Comparison of ENCODE assay signal across 16 cellular contexts in genomic region chr1:19220080-19220846, GRCh38. TPM values are rescaled to one million over a fixed set of nuclear protein-coding genes. Genes with fewer than 3 reads are reported as not detected.
A peak's percentile ranks its signal among the peaks of the same experiment; 100 is the strongest.
DNase-seq lines count a peak whose midpoint lies in the region; ATAC-seq and TF ChIP-seq lines count a peak whose summit lies in the region.
"Had no signal": no experiment of that assay in that cellular context is flagged by ENCODE, and none has a peak within 500 bp of the region (broad histone marks: within the 10 kb centered on the region; RNA-seq: fewer than 3 reads in every experiment).

No MANE protein-coding gene starts in this region.

- H3K27me3 Mint-ChIP-seq in HFFc6 (ENCODE audit: insufficient read depth) (peaks cover 2% of the 10 kb centered on the region), endothelial cell (ENCODE audit: unreplicated experiment) (peaks cover 5% of the 10 kb centered on the region)

- H3K4me3 Mint-ChIP-seq in HFFc6: no peak overlapping the region
- H3K4me3 Mint-ChIP-seq in endothelial cell (ENCODE audit: unreplicated experiment): peak overlapping the region; percentile 22
- H3K4me3 Mint-ChIP-seq in stimulated activated effector memory CD8-positive, alpha-beta T cell treated with anti-CD3 and anti-CD28 coated beads, Interleukin-12 subunit alpha, Interleukin-12 subunit beta, amount 100 ng/mL, for 72 hours: no peak overlapping the region

- H3K4me1 Mint-ChIP-seq in HFFc6 (ENCODE audit: low read depth) (peaks cover 22% of the 10 kb centered on the region), endothelial cell (ENCODE audit: unreplicated experiment) (no peaks in the 10 kb centered on the region)
- peaks cover 18% of the 10 kb centered on the region for H3K4me1 Mint-ChIP-seq in stimulated activated effector memory CD8-positive, alpha-beta T cell treated with anti-CD3 and anti-CD28 coated beads, Interleukin-12 subunit alpha, Interleukin-12 subunit beta, amount 100 ng/mL, for 72 hours

- no peak for DNase-seq in activated naive CD4-positive, alpha-beta T cell treated with anti-CD3 and anti-CD28 coated beads, Interleukin-2, amount 50 U/mL, for 72 hours (ENCODE audit: low spot score in 2 of 2)
- DNase-seq in activated naive CD4-positive, alpha-beta T cell (lab: John Stamatoyannopoulos, UW): no peak
- DNase-seq in HFFc6 (no peak), endothelial cell (ENCODE audit: low spot score) (no peak), NCI-H748 treated with DMSO at 0.1 percent for 48 hours (lab: John Stamatoyannopoulos, UW) (no peak), NCI-H2196 (lab: John Stamatoyannopoulos, UW; ENCODE audit: unreplicated experiment) (no peak)
- DNase-seq in stimulated activated effector memory CD8-positive, alpha-beta T cell treated with anti-CD3 and anti-CD28 coated beads, Interleukin-12 subunit alpha, Interleukin-12 subunit beta, amount 100 ng/mL, for 72 hours (ENCODE audit: low spot score in 2 of 2): no peak
- DNase-seq: activated effector memory CD4-positive, alpha-beta T cell treated with Interleukin-2 at 50 U/mL for 16 hours; brain microvascular endothelial cell; effector CD4-positive, alpha-beta T cell; Karpas-422; lower lobe of right lung; NCI-H1436 treated with DMSO at 0.1 percent for 48 hours; NCI-H526 treated with DMSO at 0.1 percent for 48 hours; Peyer's patch had no signal

- no peaks in the 10 kb centered on the region for H3K9me3 Mint-ChIP-seq in activated naive CD4-positive, alpha-beta T cell treated with anti-CD3 and anti-CD28 coated beads, Interleukin-2, amount 50 U/mL, for 72 hours
- no peaks in the 10 kb centered on the region for H3K9me3 Mint-ChIP-seq in HFFc6
- no peaks in the 10 kb centered on the region for H3K9me3 Mint-ChIP-seq in endothelial cell (ENCODE audit: unreplicated experiment)
- no peaks in the 10 kb centered on the region for H3K9me3 Mint-ChIP-seq in stimulated activated effector memory CD8-positive, alpha-beta T cell treated with anti-CD3 and anti-CD28 coated beads, Interleukin-12 subunit alpha, Interleukin-12 subunit beta, amount 100 ng/mL, for 72 hours

- peak in 1 of 2 donors; percentile 50 for ATAC-seq in activated naive CD4-positive, alpha-beta T cell treated with anti-CD3 and anti-CD28 coated beads, Interleukin-2, amount 50 U/mL, for 72 hours
- ATAC-seq in stimulated activated effector memory CD8-positive, alpha-beta T cell treated with anti-CD3 and anti-CD28 coated beads, Interleukin-12 subunit alpha, Interleukin-12 subunit beta, amount 100 ng/mL, for 72 hours: no peak
- no peak for ATAC-seq in GM18909 (IDR thresholded peaks at IDR 0.05; ENCODE audit: poor library complexity, unreplicated experiment)

- peak overlapping the region; percentile 36 to 91 for H3K27ac Mint-ChIP-seq in activated naive CD4-positive, alpha-beta T cell treated with anti-CD3 and anti-CD28 coated beads, Interleukin-2, amount 50 U/mL, for 72 hours
- peak overlapping the region; percentile 44; the same call in 1 of the 2 replicates for H3K27ac Mint-ChIP-seq in HFFc6
- H3K27ac Mint-ChIP-seq in endothelial cell (ENCODE audit: unreplicated experiment): peak overlapping the region; percentile 53
- peak overlapping the region; percentile 72 for H3K27ac Mint-ChIP-seq in stimulated activated effector memory CD8-positive, alpha-beta T cell treated with anti-CD3 and anti-CD28 coated beads, Interleukin-12 subunit alpha, Interleukin-12 subunit beta, amount 100 ng/mL, for 72 hours

- H3K36me3 Mint-ChIP-seq in activated naive CD4-positive, alpha-beta T cell treated with anti-CD3 and anti-CD28 coated beads, Interleukin-2, amount 50 U/mL, for 72 hours: peaks cover 11 to 39% of the 10 kb centered on the region in 2 donors
- peaks cover 50% of the 10 kb centered on the region for H3K36me3 Mint-ChIP-seq in HFFc6 (ENCODE audit: low read depth)
- H3K36me3 Mint-ChIP-seq in endothelial cell (ENCODE audit: low read depth, unreplicated experiment): peaks cover 37% of the 10 kb centered on the region
- H3K36me3 Mint-ChIP-seq in stimulated activated effector memory CD8-positive, alpha-beta T cell treated with anti-CD3 and anti-CD28 coated beads, Interleukin-12 subunit alpha, Interleukin-12 subunit beta, amount 100 ng/mL, for 72 hours: peaks cover 100% of the 10 kb centered on the region

- TF ChIP-seq CTCF in HFFc6 (IDR thresholded peaks at IDR 0.05): no peak
- no peak for TF ChIP-seq CTCF in endothelial cell (IDR thresholded peaks at IDR 0.05; ENCODE audit: unreplicated experiment)

RNA-seq across cellular contexts. Expression of gene UBR4, which starts 10.2 kb away (rescaled TPM):
- 100 to 1,000 TPM; 156 to 199 TPM for total RNA-seq in activated naive CD4-positive, alpha-beta T cell treated with anti-CD3 and anti-CD28 coated beads, Interleukin-2, amount 50 U/mL, for 72 hours
- 100 to 1,000 TPM in 1 of 6 experiments, 10 to 100 TPM in 5; 74.2 to 116 (median 88.6) TPM for total RNA-seq in HFFc6 (2021; fragmentation: NEBNext Ultra II Directional; extraction: Animal tissue kit (Norgen Biotek cat#: 25700))
- 223 TPM for total RNA-seq in endothelial cell (ENCODE audit: unreplicated experiment)

RNA-seq across cellular contexts. Expression of gene EMC1, which starts 31.1 kb away (rescaled TPM):
- total RNA-seq in activated naive CD4-positive, alpha-beta T cell treated with anti-CD3 and anti-CD28 coated beads, Interleukin-2, amount 50 U/mL, for 72 hours: 10 to 100 TPM; 42.2 to 44.4 TPM
- 100 to 1,000 TPM in 2 of 6 experiments, 10 to 100 TPM in 4; 86.8 to 106 (median 93.6) TPM for total RNA-seq in HFFc6 (2021; fragmentation: NEBNext Ultra II Directional; extraction: Animal tissue kit (Norgen Biotek cat#: 25700))
- 50.5 TPM for total RNA-seq in endothelial cell (ENCODE audit: unreplicated experiment)

RNA-seq across cellular contexts. Expression of gene MRTO4, which starts 31.3 kb away (rescaled TPM):
- total RNA-seq in activated naive CD4-positive, alpha-beta T cell treated with anti-CD3 and anti-CD28 coated beads, Interleukin-2, amount 50 U/mL, for 72 hours: 10 to 100 TPM; 60.4 to 83.6 TPM
- total RNA-seq in HFFc6 (2021; fragmentation: NEBNext Ultra II Directional; extraction: Animal tissue kit (Norgen Biotek cat#: 25700)): 10 to 100 TPM; 40.0 to 61.9 (median 45.0) TPM
- 22.4 TPM for total RNA-seq in endothelial cell (ENCODE audit: unreplicated experiment)
